In genomic region chr6:168299541-168300511, GRCh38 we compare ENCODE assay signal across 23 cellular contexts. TPM values are rescaled to one million over a fixed set of nuclear protein-coding genes. Genes with fewer than 3 reads are reported as not detected.
A peak's percentile ranks its signal among the peaks of the same experiment; 100 is the strongest.
DNase-seq lines count a peak whose midpoint lies in the region; ATAC-seq, FAIRE-seq and TF ChIP-seq lines count a peak whose summit lies in the region.
"Had no signal": no experiment of that assay in that cellular context is flagged by ENCODE, and none has a peak within 500 bp of the region (broad histone marks: within the 10 kb centered on the region; RNA-seq: fewer than 3 reads in every experiment).

No MANE protein-coding gene starts in this region.

- H3K4ac ChIP-seq in neuronal stem cell (ENCODE audit: low read length), result no peak overlapping the region

- no peak for ATAC-seq in HG02678 (IDR thresholded peaks at IDR 0.05; ENCODE audit: unreplicated experiment)

- H3K9ac ChIP-seq in kidney (ENCODE audit: low read length in 2 of 2) (no peak overlapping the region), neuronal stem cell (ENCODE audit: low read depth, low read length, poor library complexity) (no peak overlapping the region)
- H3K9ac ChIP-seq: KMS-11 had no signal

- H2BK12ac ChIP-seq in neuronal stem cell (ENCODE audit: low read length), result no peak overlapping the region

- no peak overlapping the region for H2BK5ac ChIP-seq in neuronal stem cell (ENCODE audit: low read length)

- peaks cover 7 to 9% of the 10 kb centered on the region in 2 donors for H3K4me1 ChIP-seq in kidney (ENCODE audit: control insufficient read depth in 1 of 2, insufficient read depth in 1 of 2, low read depth in 1 of 2, low read length in 2 of 2)
- peaks cover 16 to 18% of the 10 kb centered on the region in 2 donors for H3K4me1 ChIP-seq in neuronal stem cell (ENCODE audit: control insufficient read depth in 2 of 2, insufficient read depth in 1 of 2, low read depth in 1 of 2, low read length in 2 of 2)

- H3K14ac ChIP-seq in neuronal stem cell (ENCODE audit: low read length), result no peak overlapping the region

- no peak overlapping the region for H3K4me3 Mint-ChIP-seq in activated T-cell treated with anti-CD3 and anti-CD28 coated beads, Interleukin-2, amount 50 U/mL, for 24 hours
- H3K4me3 Mint-ChIP-seq in chondrocyte (ENCODE audit: unreplicated experiment), result no peak overlapping the region
- H3K4me3 Mint-ChIP-seq: CD4-positive, alpha-beta memory T cell had no signal

- H4K8ac ChIP-seq in neuronal stem cell (ENCODE audit: low read depth, low read length), result no peak overlapping the region

- FAIRE-seq in kidney (lab: Jason Lieb, UNC), result no peak
- FAIRE-seq: RCC 7860 had no signal

- H3K36me3 ChIP-seq in kidney (ENCODE audit: control insufficient read depth in 1 of 2, insufficient read depth in 2 of 2, low read length in 2 of 2) (no peaks in the 10 kb centered on the region), neuronal stem cell (replicated peaks in 1 of 2; ENCODE audit: control insufficient read depth in 2 of 2, insufficient read depth in 2 of 2, low read length in 2 of 2) (no peaks in the 10 kb centered on the region)
- H3K36me3 ChIP-seq: BE2C had no signal

- no peak for TF ChIP-seq CTCF in kidney (IDR thresholded peaks at IDR 0.05; ENCODE audit: borderline replicate concordance, extremely low read depth, insufficient read depth)
- no peak for TF ChIP-seq CTCF in chondrocyte (IDR thresholded peaks at IDR 0.05)

- H3K27ac ChIP-seq in kidney (ENCODE audit: low read depth in 2 of 2, low read length in 2 of 2) (no peak overlapping the region), neuronal stem cell (replicated peaks; ENCODE audit: low read length) (no peak overlapping the region)
- H3K27ac ChIP-seq: KMS-11 had no signal

- peak overlapping the region; percentile 72 for H2AFZ ChIP-seq in neuronal stem cell (ENCODE audit: low read length)

- H3K18ac ChIP-seq in neuronal stem cell (ENCODE audit: low read length), result no peak overlapping the region

- intact Hi-C loops in kidney (cut with DNase I), result no loop called here

- DNase-seq in NCI-H2029 (lab: John Stamatoyannopoulos, UW) (peak; percentile 37), NCI-H2029 treated with DMSO at 0.1 percent for 48 hours (lab: John Stamatoyannopoulos, UW) (no peak), kidney (peak; percentile 71), neuronal stem cell (ENCODE audit: low spot score) (no peak), chondrocyte (ENCODE audit: low spot score) (no peak), epidermal melanocyte (ENCODE audit: insufficient read length, low spot score) (no peak)
- DNase-seq in activated T-cell treated with anti-CD3 and anti-CD28 coated beads, Interleukin-2, amount 50 U/mL, for 24 hours, result no peak
- DNase-seq: 8988T; BE2C; Calu3; CD4-positive, alpha-beta memory T cell; DMS79 treated with DMSO at 0.1 percent for 48 hours; MV-4-11; NCI-H187 treated with DMSO at 0.1 percent for 48 hours; NCI-H774; Right ventricle myocardium superior had no signal

- no peaks in the 10 kb centered on the region for H3K27me3 ChIP-seq in neuronal stem cell (ENCODE audit: control insufficient read depth in 3 of 3, insufficient read depth in 3 of 3, low read depth in 1 of 3, low read length in 3 of 3)
- H3K27me3 ChIP-seq: BE2C had no signal

- no CpG with 5 or more reads among the region's 28 CpGs for WGBS in neuronal stem cell (ENCODE audit: extremely low coverage in 2 of 2, insufficient read length in 2 of 2, insufficient replicate concordance in 1 of 2), 2 donors

- H2AK5ac ChIP-seq in neuronal stem cell (ENCODE audit: low read depth, low read length), result no peak overlapping the region

- no peak overlapping the region for H3K4me2 ChIP-seq in neuronal stem cell (ENCODE audit: insufficient read depth, low read length, poor library complexity, severe bottlenecking)
- H3K4me2 ChIP-seq: KMS-11 had no signal

- H3K4me1 Mint-ChIP-seq in activated T-cell treated with anti-CD3 and anti-CD28 coated beads, Interleukin-2, amount 50 U/mL, for 24 hours (ENCODE audit: low read depth), result no peaks in the 10 kb centered on the region
- H3K4me1 Mint-ChIP-seq in chondrocyte (ENCODE audit: low read depth), result peaks cover 10% of the 10 kb centered on the region
- H3K4me1 Mint-ChIP-seq: CD4-positive, alpha-beta memory T cell had no signal

- peaks cover 41% of the 10 kb centered on the region for H3K27me3 Mint-ChIP-seq in activated T-cell treated with anti-CD3 and anti-CD28 coated beads, Interleukin-2, amount 50 U/mL, for 24 hours
- H3K27me3 Mint-ChIP-seq in chondrocyte (ENCODE audit: low read depth), result peaks cover 8% of the 10 kb centered on the region

- H3K9me3 ChIP-seq in kidney (ENCODE audit: control insufficient read depth in 1 of 2, low read length in 2 of 2) (no peaks in the 10 kb centered on the region), neuronal stem cell (replicated peaks in 1 of 2; ENCODE audit: control insufficient read depth in 2 of 2, insufficient read depth in 1 of 2, low read depth in 1 of 2, low read length in 2 of 2) (no peaks in the 10 kb centered on the region)
- H3K9me3 ChIP-seq: BE2C had no signal

- H3K23ac ChIP-seq in neuronal stem cell (ENCODE audit: low read depth, low read length, poor library complexity), result no peak overlapping the region

- H3K79me1 ChIP-seq in neuronal stem cell (ENCODE audit: low read depth, low read length), result no peaks in the 10 kb centered on the region

- no peaks in the 10 kb centered on the region for H3K36me3 Mint-ChIP-seq in activated T-cell treated with anti-CD3 and anti-CD28 coated beads, Interleukin-2, amount 50 U/mL, for 24 hours (ENCODE audit: low read depth)
- H3K36me3 Mint-ChIP-seq in chondrocyte (ENCODE audit: low read depth), result peaks cover under 1% of the 10 kb centered on the region
- H3K36me3 Mint-ChIP-seq: CD4-positive, alpha-beta memory T cell had no signal

- H2BK15ac ChIP-seq in neuronal stem cell (ENCODE audit: low read length), result no peak overlapping the region

- no peak overlapping the region for H4K91ac ChIP-seq in neuronal stem cell (ENCODE audit: low read depth, low read length, poor library complexity)

- H3K4me3 ChIP-seq in kidney (ENCODE audit: low read length in 2 of 2), result no peak overlapping the region
- no peak overlapping the region for H3K4me3 ChIP-seq in neuronal stem cell (ENCODE audit: low read length in 2 of 2)

- H2BK120ac ChIP-seq in neuronal stem cell (ENCODE audit: low read depth, low read length), result no peak overlapping the region

- no peak overlapping the region for H3K27ac Mint-ChIP-seq in activated T-cell treated with anti-CD3 and anti-CD28 coated beads, Interleukin-2, amount 50 U/mL, for 24 hours
- H3K27ac Mint-ChIP-seq in chondrocyte (ENCODE audit: unreplicated experiment), result no peak overlapping the region
- H3K27ac Mint-ChIP-seq: CD4-positive, alpha-beta memory T cell had no signal

- H3K9me3 Mint-ChIP-seq in activated T-cell treated with anti-CD3 and anti-CD28 coated beads, Interleukin-2, amount 50 U/mL, for 24 hours, result no peaks in the 10 kb centered on the region
- no peaks in the 10 kb centered on the region for H3K9me3 Mint-ChIP-seq in chondrocyte (ENCODE audit: low read depth)
- H3K9me3 Mint-ChIP-seq: CD4-positive, alpha-beta memory T cell had no signal

RNA-seq across cellular contexts. Expression of gene DACT2, which starts 19.8 kb away (rescaled TPM):
- total RNA-seq in kidney, result 5.0 TPM
- 4.8 TPM for polyA plus RNA-seq in kidney (ENCODE audit: insufficient read depth, low read depth, low replicate concordance)
- polyA plus RNA-seq in neuronal stem cell (2013, experiment 1 of 2), result 0.46 TPM
- polyA plus RNA-seq in neuronal stem cell (2013, experiment 2 of 2), result 0.51 TPM
- total RNA-seq in chondrocyte, result 1.4 to 4.6 TPM (median 4.5 TPM) in 3 replicates
- total RNA-seq: Calu3; CD4-positive, alpha-beta memory T cell; H4; NCI-H460; OCI-LY7 had no signal
- polyA plus RNA-seq: AG04450; CD4-positive, alpha-beta memory T cell had no signal

Comparison
In these comparisons a context has a peak if more than half of its experiments do, and no peak if none do; other contexts are left out.
1. DNase-seq: peak in NCI-H2029 (single experiment) and kidney (single experiment); none in NCI-H2029 treated with DMSO at 0.1 percent for 48 hours (single experiment), neuronal stem cell (single experiment), activated T-cell treated with anti-CD3 and anti-CD28 coated beads, Interleukin-2, amount 50 U/mL, for 24 hours (single experiment), chondrocyte (single experiment) and epidermal melanocyte (single experiment).